2 cellular contexts compared by ENCODE assay signal in the genomic region with DNA sequence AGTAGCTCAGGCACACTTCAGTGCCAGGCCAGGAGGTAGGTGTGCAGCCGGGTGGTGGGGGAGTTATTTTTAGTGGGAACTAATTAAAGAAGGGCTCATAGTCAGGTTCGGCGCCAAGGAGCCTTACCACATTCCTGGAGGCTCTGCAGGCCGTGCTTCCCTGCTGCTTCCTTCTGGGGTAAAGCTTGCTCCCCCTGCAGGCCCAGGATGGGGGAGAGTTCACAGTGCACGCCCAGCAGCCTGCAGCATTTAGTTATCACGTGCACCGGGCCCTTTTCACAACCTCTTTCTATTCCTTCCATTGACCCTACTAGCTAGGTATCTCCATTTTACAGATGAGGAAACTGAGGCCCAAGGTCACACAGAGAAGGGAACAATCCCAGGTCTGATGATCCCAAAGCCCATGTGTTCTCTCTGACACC.
A peak's percentile ranks its signal among the peaks of the same experiment; 100 is the strongest.
TF ChIP-seq lines count a peak whose summit lies in the region.

No MANE protein-coding gene starts in this region.

TF ChIP-seq in HEK293, 187 proteins besides CTCF, POLR2A, EP300 and RAD21 (continued from another document):
- peak; percentile 53; the same call in 1 of the 2 replicates for TF ChIP-seq GLIS1 (tag by site-specific recombination; IDR thresholded peaks at IDR 0.05)
- no peak for TF ChIP-seq ZNF169 (tag by site-specific recombination; IDR thresholded peaks at IDR 0.05)
- no peak for TF ChIP-seq ZNF311 (tag by site-specific recombination; IDR thresholded peaks at IDR 0.05; ENCODE audit: borderline replicate concordance)
- TF ChIP-seq ZIC2 (tag by site-specific recombination; IDR thresholded peaks at IDR 0.05), result peak; percentile 67
- no peak for TF ChIP-seq ZNF514 (tag by site-specific recombination; IDR thresholded peaks at IDR 0.05)
TF ChIP-seq in HEK293: peak in this region for 2.

TF ChIP-seq in GM12878, 131 proteins besides CTCF, POLR2A, EP300 and RAD21 (continued from another document):
- no peak for TF ChIP-seq RFX5 (IDR thresholded peaks at IDR 0.05; ENCODE audit: low read depth, low read length)
- no peak for TF ChIP-seq HCFC1 (IDR thresholded peaks at IDR 0.05; ENCODE audit: low read length)
TF ChIP-seq in GM12878: peak in this region for 0.
